Comparison of ENCODE assay signal across 27 cellular contexts in genomic region chr2:62784341-62784740, GRCh38.
"Had no signal": no experiment of that assay in that cellular context is flagged by ENCODE, and none has a peak within 500 bp of the region (broad histone marks: within the 10 kb centered on the region; RNA-seq: fewer than 3 reads in every experiment).

No MANE protein-coding gene starts in this region.

- H3K27ac ChIP-seq: stomach, suprapubic skin, testis, thoracic aorta, thyroid gland, tibial artery, transverse colon, upper lobe of left lung, upper lobe of right lung, uterus, vagina had no signal

- H3K4me1 ChIP-seq: upper lobe of right lung had no signal

- H3K9me3 ChIP-seq: stomach, suprapubic skin, testis, thoracic aorta, thyroid gland, tibial artery, tibial nerve, transverse colon, upper lobe of left lung, upper lobe of right lung, uterus, vagina had no signal

- DNase-seq: stimulated activated CD4-positive, alpha-beta T cell treated with anti-CD3 and anti-CD28 coated beads, Interleukin-2, amount 100 ng/mL, for 48 hours; stimulated activated CD4-positive, alpha-beta T cell treated with anti-CD3 and anti-CD28 coated beads, Interleukin-4, amount 100 ng/mL, for 1 hour; stimulated activated CD4-positive, alpha-beta T cell treated with anti-CD3 and anti-CD28 coated beads, Interleukin-4, amount 100 ng/mL, for 24 hours; stimulated activated CD4-positive, alpha-beta T cell treated with anti-CD3 and anti-CD28 coated beads, Interleukin-4, amount 100 ng/mL, for 4 hours; stimulated activated CD8-positive, alpha-beta memory T cell treated with anti-CD3 and anti-CD28 coated beads, Interleukin-4, amount 100 ng/mL, for 48 hours; stimulated activated naive B cell treated with anti-CD40 and anti-IgM and Interleukin-4, amounts not matched to agents 10 μg/mL and 1 μg/mL and 100 μg/mL, for 72 hours; stimulated activated naive CD4-positive, alpha-beta T cell; stimulated activated naive CD4-positive, alpha-beta T cell treated with Interleukin-2 at 50 U/mL for 16 hours; stimulated activated naive CD8-positive, alpha-beta T cell treated with anti-CD3 and anti-CD28 coated beads, Interleukin-15, amount 100 ng/mL, for 72 hours; stimulated activated naive CD8-positive, alpha-beta T cell treated with anti-CD3 and anti-CD28 coated beads, Interleukin-15, Interleukin-2, amounts not matched to agents 100 U/mL and 50 U/mL, for 24 hours; stomach; substantia nigra; testis; thyroid gland; tibial artery; transverse colon; trophoblast cell; upper lobe of left lung; upper lobe of right lung; uterus had no signal

- H3K36me3 ChIP-seq: stomach, suprapubic skin, thoracic aorta, thyroid gland, tibial artery, tibial nerve, transverse colon, upper lobe of left lung, upper lobe of right lung, uterus, vagina had no signal

- H3K27me3 ChIP-seq: stomach, suprapubic skin, testis, thyroid gland, tibial artery, tibial nerve, transverse colon, upper lobe of left lung, upper lobe of right lung, uterus, vagina had no signal

- ATAC-seq: stimulated activated effector memory CD8-positive, alpha-beta T cell treated with anti-CD3 and anti-CD28 coated beads, Interleukin-12 subunit alpha, Interleukin-12 subunit beta, amount 100 ng/mL, for 72 hours; stimulated activated memory B cell treated with anti-CD40 and anti-IgM and Interleukin-4, amounts not matched to agents 10 μg/mL and 1 μg/mL and 100 μg/mL, for 72 hours; stimulated activated naive B cell treated with anti-CD40 and anti-IgM and Interleukin-4, amounts not matched to agents 10 μg/mL and 1 μg/mL and 100 μg/mL, for 72 hours; stimulated activated naive CD8-positive, alpha-beta T cell treated with anti-CD3 and anti-CD28 coated beads, Interleukin-15, amount 100 ng/mL, for 72 hours; stimulated activated naive CD8-positive, alpha-beta T cell treated with anti-CD3 and anti-CD28 coated beads, Interleukin-15, Interleukin-2, amounts not matched to agents 100 U/mL and 50 U/mL, for 24 hours; upper lobe of right lung had no signal

- H3K4me3 ChIP-seq: stomach, suprapubic skin, testis, thoracic aorta, thyroid gland, tibial artery, tibial nerve, transverse colon, upper lobe of left lung, upper lobe of right lung, uterus, vagina had no signal

- FAIRE-seq: urothelium cell line had no signal
